11 cellular contexts compared by ENCODE assay signal in the genomic region with DNA sequence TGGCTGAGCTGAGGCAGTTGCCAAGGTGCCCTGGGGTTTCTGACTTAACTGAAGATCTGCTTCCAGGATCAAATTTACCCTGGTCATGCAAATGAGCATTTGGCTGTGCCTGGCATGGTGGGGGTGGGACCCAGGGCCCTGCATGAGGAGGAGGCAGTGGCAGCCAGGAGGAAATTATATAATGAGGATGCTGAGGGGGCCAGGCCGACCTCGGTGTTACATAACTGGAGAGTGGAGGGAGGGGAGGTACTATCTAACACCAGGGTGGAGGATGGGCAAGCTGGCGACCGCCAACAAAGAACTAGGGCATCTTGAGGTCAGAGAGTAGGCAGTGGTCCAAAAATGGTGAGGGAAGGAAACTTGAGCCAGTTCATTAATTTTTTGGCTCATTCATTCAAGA. TPM values are rescaled to one million over a fixed set of nuclear protein-coding genes. Genes with fewer than 3 reads are reported as not detected.
A peak's percentile ranks its signal among the peaks of the same experiment; 100 is the strongest.
DNase-seq lines count a peak whose midpoint lies in the region; ATAC-seq and TF ChIP-seq lines count a peak whose summit lies in the region.
"Had no signal": no experiment of that assay in that cellular context is flagged by ENCODE, and none has a peak within 500 bp of the region (broad histone marks: within the 10 kb centered on the region; RNA-seq: fewer than 3 reads in every experiment).

No MANE protein-coding gene starts in this region.

- H4K8ac ChIP-seq in mesenchymal stem cell (ENCODE audit: low read length): peak overlapping the region; percentile 74

- no peak for ATAC-seq in activated T-helper 17 cell treated with anti-CD3 and anti-CD28 coated beads, Interleukin-2, amount 50 U/mL, for 72 hours (replicated peaks)

- no peak overlapping the region for H3K27ac ChIP-seq in mesenchymal stem cell (ENCODE audit: low read length, poor library complexity, severe bottlenecking)
- H3K27ac ChIP-seq in testis: peak overlapping the region; percentile 86 to 87

- H2BK120ac ChIP-seq in mesenchymal stem cell (ENCODE audit: low read depth, low read length): peak overlapping the region; percentile 50

- H3K9me3 ChIP-seq in mesenchymal stem cell (ENCODE audit: control insufficient read depth, low read length): no peaks in the 10 kb centered on the region
- H3K9me3 ChIP-seq in testis: no peaks in the 10 kb centered on the region

- intact Hi-C loops in testis (cut with DNase I; ENCODE audit: low total_unique reads): no loop called here

- H3K23ac ChIP-seq in mesenchymal stem cell (ENCODE audit: low read length in 2 of 2): no peak overlapping the region

- H3K4me3 ChIP-seq in mesenchymal stem cell (ENCODE audit: insufficient read depth in 1 of 2, low read depth in 1 of 2, low read length in 2 of 2): no peak overlapping the region
- no peak overlapping the region for H3K4me3 ChIP-seq in testis

- peaks cover 61% of the 10 kb centered on the region for H3K4me1 ChIP-seq in mesenchymal stem cell (ENCODE audit: control insufficient read depth, insufficient read depth, low read depth, low read length)
- peaks cover 45% of the 10 kb centered on the region for H3K4me1 ChIP-seq in testis

- no peaks in the 10 kb centered on the region for H3K27me3 ChIP-seq in mesenchymal stem cell (ENCODE audit: control insufficient read depth in 1 of 2, insufficient read depth in 1 of 2, low read length in 2 of 2)
- H3K27me3 ChIP-seq in testis: no peaks in the 10 kb centered on the region

- H3K4ac ChIP-seq in mesenchymal stem cell (ENCODE audit: low read depth in 1 of 2, low read length in 2 of 2): peak overlapping the region; percentile 54 to 69

- H3K36me3 Mint-ChIP-seq in activated T-helper 17 cell treated with anti-CD3 and anti-CD28 coated beads, Interleukin-2, amount 50 U/mL, for 72 hours (ENCODE audit: low read depth): peaks cover 99% of the 10 kb centered on the region

- H3K9me3 Mint-ChIP-seq in activated T-helper 17 cell treated with anti-CD3 and anti-CD28 coated beads, Interleukin-2, amount 50 U/mL, for 72 hours: no peaks in the 10 kb centered on the region

- peak overlapping the region; percentile 55 for H2BK15ac ChIP-seq in mesenchymal stem cell (ENCODE audit: low read depth, poor library complexity, severe bottlenecking)

- peak overlapping the region; percentile 25 for H3K4me3 Mint-ChIP-seq in activated T-helper 17 cell treated with anti-CD3 and anti-CD28 coated beads, Interleukin-2, amount 50 U/mL, for 72 hours

- H3K79me1 ChIP-seq in mesenchymal stem cell (replicated peaks; ENCODE audit: low read length, poor library complexity, severe bottlenecking): peaks cover 56% of the 10 kb centered on the region

- peak overlapping the region; percentile 3 for H2BK5ac ChIP-seq in mesenchymal stem cell (ENCODE audit: low read depth, low read length, poor library complexity, severe bottlenecking)

- 96% methylated on average over 4 of the region's 4 CpGs for WGBS in mesenchymal stem cell
- WGBS in testis, 2 donors: 47 to 52% methylated on average over 4 of the region's 4 CpGs

- H2BK12ac ChIP-seq in mesenchymal stem cell (ENCODE audit: low read length in 2 of 2): peak overlapping the region; percentile 31 to 83

- H3K27ac Mint-ChIP-seq in activated T-helper 17 cell treated with anti-CD3 and anti-CD28 coated beads, Interleukin-2, amount 50 U/mL, for 72 hours: peak overlapping the region; percentile 95

- H2AK5ac ChIP-seq in mesenchymal stem cell (ENCODE audit: low read length, severe bottlenecking): peak overlapping the region; percentile 10

- no peak for TF ChIP-seq CTCF in testis (IDR thresholded peaks at IDR 0.05)

- H3K36me3 ChIP-seq in mesenchymal stem cell (ENCODE audit: control insufficient read depth in 1 of 2, insufficient read depth in 2 of 2, low read depth in 1 of 2, low read length in 2 of 2) (peaks cover 71 to 84% of the 10 kb centered on the region in 2 experiments), testis (ENCODE audit: low read depth, missing control alignments) (no peaks in the 10 kb centered on the region)

- H3K4me2 ChIP-seq in mesenchymal stem cell (ENCODE audit: low read length, poor library complexity, severe bottlenecking): no peak overlapping the region

- DNase-seq in NCI-H2196 (lab: John Stamatoyannopoulos, UW; ENCODE audit: unreplicated experiment): peak; percentile 7
- no peak for DNase-seq in NCI-H2196 treated with DMSO at 0.1 percent for 48 hours (lab: John Stamatoyannopoulos, UW; ENCODE audit: unreplicated experiment)
- no peak for DNase-seq in mesenchymal stem cell
- DNase-seq in testis: no peak
- DNase-seq in T1000 (lab: John Stamatoyannopoulos, UW): no peak
- no peak for DNase-seq in DMS153 (lab: John Stamatoyannopoulos, UW)
- DNase-seq in activated effector memory CD4-positive, alpha-beta T cell treated with Interleukin-2 at 50 U/mL for 16 hours: no peak
- DNase-seq: 8988T; activated CD4-positive, alpha-beta T cell treated with anti-CD3 and anti-CD28 coated beads, Interleukin-2, amount 50 U/mL, for 1 hour; OCI-M1 had no signal

- peak overlapping the region; percentile 84 to 95 for H3K18ac ChIP-seq in mesenchymal stem cell (ENCODE audit: low read depth in 1 of 2, low read length in 2 of 2)

- TF ChIP-seq POLR2A in testis (IDR thresholded peaks at IDR 0.05): no peak

- H2AFZ ChIP-seq in mesenchymal stem cell (ENCODE audit: low read depth, low read length): no peak overlapping the region

- no peaks in the 10 kb centered on the region for H3K27me3 Mint-ChIP-seq in activated T-helper 17 cell treated with anti-CD3 and anti-CD28 coated beads, Interleukin-2, amount 50 U/mL, for 72 hours

- peak overlapping the region; percentile 3 for H3K9ac ChIP-seq in mesenchymal stem cell (ENCODE audit: low read length)

- H4K91ac ChIP-seq in mesenchymal stem cell (ENCODE audit: low read length): peak overlapping the region; percentile 84

- peaks cover 42% of the 10 kb centered on the region for H3K4me1 Mint-ChIP-seq in activated T-helper 17 cell treated with anti-CD3 and anti-CD28 coated beads, Interleukin-2, amount 50 U/mL, for 72 hours

- peak overlapping the region in 1 of 2 experiments; percentile 45 for H3K14ac ChIP-seq in mesenchymal stem cell (ENCODE audit: low read length in 2 of 2)

RNA-seq across cellular contexts. Expression of a gene that starts 16.4 kb away (rescaled TPM):
- 10 to 100 TPM; 21.8 to 25.9 TPM for total RNA-seq in activated T-helper 17 cell treated with anti-CD3 and anti-CD28 coated beads, Interleukin-2, amount 50 U/mL, for 72 hours
- 16.3 TPM for polyA plus RNA-seq in mesenchymal stem cell (2013, experiment 1 of 2)
- 17.0 TPM for polyA plus RNA-seq in mesenchymal stem cell (2013, experiment 2 of 2)
- 10 to 100 TPM; 17.2 to 28.9 TPM for total RNA-seq in testis
- 19.3 TPM for polyA plus RNA-seq in testis (ENCODE audit: insufficient read depth, low read depth, low replicate concordance)

RNA-seq across cellular contexts. Expression of a gene that starts 32.7 kb away (rescaled TPM):
- 10 to 100 TPM; 44.4 to 53.1 TPM for total RNA-seq in activated T-helper 17 cell treated with anti-CD3 and anti-CD28 coated beads, Interleukin-2, amount 50 U/mL, for 72 hours
- 0.94 TPM for polyA plus RNA-seq in mesenchymal stem cell (2013, experiment 1 of 2)
- polyA plus RNA-seq in mesenchymal stem cell (2013, experiment 2 of 2): 1.0 TPM
- 10 to 100 TPM in 1 of 2 donors, 1 to 10 TPM in 1; 6.9 to 19.1 TPM for total RNA-seq in testis
- 3.4 TPM for polyA plus RNA-seq in testis (ENCODE audit: insufficient read depth, low read depth, low replicate concordance)

RNA-seq across cellular contexts. Expression of a gene that starts 53.6 kb away (rescaled TPM):
- 10 to 100 TPM in 1 of 2 donors, 1 to 10 TPM in 1; 4.3 to 10.1 TPM for total RNA-seq in activated T-helper 17 cell treated with anti-CD3 and anti-CD28 coated beads, Interleukin-2, amount 50 U/mL, for 72 hours
- 2.1 TPM for polyA plus RNA-seq in mesenchymal stem cell (2013, experiment 1 of 2)
- 2.1 TPM for polyA plus RNA-seq in mesenchymal stem cell (2013, experiment 2 of 2)
- 10 to 100 TPM; 31.8 to 34.9 TPM for total RNA-seq in testis
- 11.1 TPM for polyA plus RNA-seq in testis (ENCODE audit: insufficient read depth, low read depth, low replicate concordance)
